In genomic region chr1:36380782-36381181, GRCh38 we compare ENCODE assay signal across 12 cellular contexts. TPM values are rescaled to one million over a fixed set of nuclear protein-coding genes. Genes with fewer than 3 reads are reported as not detected.
A peak's percentile ranks its signal among the peaks of the same experiment; 100 is the strongest.
DNase-seq lines count a peak whose midpoint lies in the region; ATAC-seq and TF ChIP-seq lines count a peak whose summit lies in the region.
"Had no signal": no experiment of that assay in that cellular context is flagged by ENCODE, and none has a peak within 500 bp of the region (broad histone marks: within the 10 kb centered on the region; RNA-seq: fewer than 3 reads in every experiment).

No MANE protein-coding gene starts in this region.

- H4K20me1 ChIP-seq in osteoblast (ENCODE audit: insufficient read depth, low read length), result peaks cover 57% of the 10 kb centered on the region

- WGBS in right lobe of liver (ENCODE audit: insufficient coverage, low coverage, low lambda C conversion rate, missing lambda C conversion rate), result 62% methylated on average over 2 of the region's 3 CpGs
- WGBS in stomach, 5 donors, result 79 to 85% (median 82%) methylated on average over 3 of the region's 3 CpGs

- H3K4me3 ChIP-seq in right lobe of liver (no peak overlapping the region), stomach (no peak overlapping the region), osteoblast (ENCODE audit: insufficient read depth, low read length) (no peak overlapping the region)
- H3K4me3 ChIP-seq: uterus had no signal

- H3K36me3 ChIP-seq in right lobe of liver (no peaks in the 10 kb centered on the region), stomach (peaks cover 0 to 20% (median 10%) of the 10 kb centered on the region in 4 donors), osteoblast (ENCODE audit: insufficient read depth, low read length) (peaks cover 13% of the 10 kb centered on the region)
- H3K36me3 ChIP-seq: uterus had no signal

- no peak overlapping the region for H2AFZ ChIP-seq in osteoblast (ENCODE audit: low read length)

- peaks cover 91% of the 10 kb centered on the region for H3K79me2 ChIP-seq in osteoblast (ENCODE audit: insufficient read depth, low read length)

- H3K27me3 Mint-ChIP-seq in activated naive CD4-positive, alpha-beta T cell treated with anti-CD3 and anti-CD28 coated beads for 36 hours (ENCODE audit: low read depth), result no peaks in the 10 kb centered on the region
- no peaks in the 10 kb centered on the region for H3K27me3 Mint-ChIP-seq in activated CD4-positive, alpha-beta memory T cell treated with anti-CD3 and anti-CD28 coated beads for 36 hours

- H3K9me3 ChIP-seq in right lobe of liver (no peaks in the 10 kb centered on the region), stomach (no peaks in the 10 kb centered on the region), osteoblast (ENCODE audit: low read depth, low read length) (no peaks in the 10 kb centered on the region)
- H3K9me3 ChIP-seq: uterus had no signal

- peaks cover 64% of the 10 kb centered on the region for H3K4me1 Mint-ChIP-seq in activated naive CD4-positive, alpha-beta T cell treated with anti-CD3 and anti-CD28 coated beads for 36 hours (ENCODE audit: low read depth)
- peaks cover 77% of the 10 kb centered on the region for H3K4me1 Mint-ChIP-seq in activated CD4-positive, alpha-beta memory T cell treated with anti-CD3 and anti-CD28 coated beads for 36 hours (ENCODE audit: low read depth)

- H3K27me3 ChIP-seq in right lobe of liver (no peaks in the 10 kb centered on the region), stomach (no peaks in the 10 kb centered on the region), osteoblast (ENCODE audit: insufficient read depth, low read length) (no peaks in the 10 kb centered on the region)
- H3K27me3 ChIP-seq: uterus had no signal

- no peak for TF ChIP-seq CTCF in right lobe of liver (IDR thresholded peaks at IDR 0.05)
- no peak for TF ChIP-seq CTCF in stomach (IDR thresholded peaks at IDR 0.05)
- no peak for TF ChIP-seq CTCF in osteoblast (IDR thresholded peaks at IDR 0.05; ENCODE audit: extremely low read depth, low read depth, low read length)

- H3K27ac ChIP-seq in right lobe of liver, result peak overlapping the region in 2 of 3 donors; percentile 90 to 95
- peak overlapping the region in 4 of 5 donors; percentile 3 to 40 (median 29) for H3K27ac ChIP-seq in stomach
- no peak overlapping the region for H3K27ac ChIP-seq in osteoblast (ENCODE audit: low read depth, low read length)

- peaks cover 0 to 84% (median 23%) of the 10 kb centered on the region in 4 donors for H3K4me1 ChIP-seq in right lobe of liver
- peaks cover 21 to 80% (median 58%) of the 10 kb centered on the region in 4 donors for H3K4me1 ChIP-seq in stomach
- H3K4me1 ChIP-seq in osteoblast (ENCODE audit: insufficient read depth, low read length), result peaks cover 11% of the 10 kb centered on the region

- ATAC-seq in right lobe of liver (no peak), HG03280 (IDR thresholded peaks at IDR 0.05; ENCODE audit: unreplicated experiment) (no peak)

- H3K4me2 ChIP-seq in osteoblast (ENCODE audit: insufficient read depth, low read length), result no peak overlapping the region

- H3K27ac Mint-ChIP-seq in activated naive CD4-positive, alpha-beta T cell treated with anti-CD3 and anti-CD28 coated beads for 36 hours, result peak overlapping the region; percentile 33
- peak overlapping the region; percentile 43 for H3K27ac Mint-ChIP-seq in activated CD4-positive, alpha-beta memory T cell treated with anti-CD3 and anti-CD28 coated beads for 36 hours

- POLR2A ChIA-PET in activated CD4-positive, alpha-beta memory T cell treated with anti-CD3 and anti-CD28 coated beads for 36 hours (lab: Charles Lee), result no interaction called here

- peaks cover 5% of the 10 kb centered on the region for H3K36me3 Mint-ChIP-seq in activated naive CD4-positive, alpha-beta T cell treated with anti-CD3 and anti-CD28 coated beads for 36 hours (ENCODE audit: low read depth)
- peaks cover 11% of the 10 kb centered on the region for H3K36me3 Mint-ChIP-seq in activated CD4-positive, alpha-beta memory T cell treated with anti-CD3 and anti-CD28 coated beads for 36 hours

- CTCF ChIA-PET in activated naive CD4-positive, alpha-beta T cell treated with anti-CD3 and anti-CD28 coated beads for 36 hours (lab: Charles Lee), result interaction anchor here (1.1 kb wide), 1 partner anchor 12 kb away, joined by 3 read pairs; no protein-coding TSS in a partner anchor
- CTCF ChIA-PET in activated CD4-positive, alpha-beta memory T cell treated with anti-CD3 and anti-CD28 coated beads for 36 hours (lab: Charles Lee), result no interaction called here

- H3K4me3 Mint-ChIP-seq in activated naive CD4-positive, alpha-beta T cell treated with anti-CD3 and anti-CD28 coated beads for 36 hours, result no peak overlapping the region
- no peak overlapping the region for H3K4me3 Mint-ChIP-seq in activated CD4-positive, alpha-beta memory T cell treated with anti-CD3 and anti-CD28 coated beads for 36 hours

- intact Hi-C loops in activated naive CD4-positive, alpha-beta T cell treated with anti-CD3 and anti-CD28 coated beads for 36 hours (cut with micrococcal nuclease), result no loop called here
- intact Hi-C loops in activated CD4-positive, alpha-beta memory T cell treated with anti-CD3 and anti-CD28 coated beads for 36 hours (cut with micrococcal nuclease), result no loop called here
- intact Hi-C loops in right lobe of liver (cut with DNase I) (no loop called here), stomach (cut with DNase I; ENCODE audit: low total_unique reads) (no loop called here)

- TF ChIP-seq POLR2A in right lobe of liver (IDR thresholded peaks at IDR 0.05) (no peak), stomach (IDR thresholded peaks at IDR 0.05) (no peak)

- H3K9me3 Mint-ChIP-seq in activated naive CD4-positive, alpha-beta T cell treated with anti-CD3 and anti-CD28 coated beads for 36 hours, result no peaks in the 10 kb centered on the region
- no peaks in the 10 kb centered on the region for H3K9me3 Mint-ChIP-seq in activated CD4-positive, alpha-beta memory T cell treated with anti-CD3 and anti-CD28 coated beads for 36 hours

- DNase-seq in activated naive CD4-positive, alpha-beta T cell treated with anti-CD3 and anti-CD28 coated beads for 36 hours, result no peak
- DNase-seq in activated naive CD4-positive, alpha-beta T cell (lab: John Stamatoyannopoulos, UW), result no peak
- DNase-seq in activated CD4-positive, alpha-beta memory T cell treated with anti-CD3 and anti-CD28 coated beads for 36 hours, result no peak
- DNase-seq in right lobe of liver, result no peak
- no peak for DNase-seq in stomach
- no peak for DNase-seq in hippocampal formation (lab: John Stamatoyannopoulos, UW)
- no peak for DNase-seq in osteoblast (ENCODE audit: insufficient read length, low spot score, missing footprints)
- DNase-seq: activated CD4-positive, alpha-beta T cell treated with anti-CD3 and anti-CD28 coated beads for 1 hour; activated effector memory CD4-positive, alpha-beta T cell treated with anti-CD3 and anti-CD28 coated beads, Interleukin-2, amount 50 U/mL, for 16 hours; NCI-H2081 treated with DMSO at 0.1 percent for 48 hours; uterus had no signal

- no peak for TF ChIP-seq EP300 in stomach (IDR thresholded peaks at IDR 0.05)

RNA-seq across cellular contexts. Expression of gene STK40, which starts 4.9 kb away (rescaled TPM):
- 10 to 100 TPM; 39.6 to 40.6 TPM for total RNA-seq in activated naive CD4-positive, alpha-beta T cell treated with anti-CD3 and anti-CD28 coated beads for 36 hours
- total RNA-seq in activated CD4-positive, alpha-beta memory T cell treated with anti-CD3 and anti-CD28 coated beads for 36 hours, result 10 to 100 TPM; 57.3 to 57.4 TPM
- total RNA-seq in right lobe of liver, result 10 to 100 TPM; 22.7 to 45.5 (median 29.0) TPM
- 10 to 100 TPM; 14.0 to 57.4 (median 28.3) TPM for total RNA-seq in stomach
- polyA plus RNA-seq in stomach, result 10 to 100 TPM; 14.6 to 36.0 (median 32.1) TPM
- total RNA-seq in osteoblast, result 11.9 and 12.4 TPM in 2 replicates

RNA-seq across cellular contexts. Expression of gene LSM10, which starts 16.9 kb away (rescaled TPM):
- 10 to 100 TPM; 33.5 to 36.5 TPM for total RNA-seq in activated naive CD4-positive, alpha-beta T cell treated with anti-CD3 and anti-CD28 coated beads for 36 hours
- 10 to 100 TPM; 46.0 to 47.0 TPM for total RNA-seq in activated CD4-positive, alpha-beta memory T cell treated with anti-CD3 and anti-CD28 coated beads for 36 hours
- 10 to 100 TPM; 15.2 to 42.0 (median 22.3) TPM for total RNA-seq in right lobe of liver
- 100 to 1,000 TPM in 1 of 5 donors, 10 to 100 TPM in 3, 1 to 10 TPM in 1; 5.1 to 261 (median 42.6) TPM for total RNA-seq in stomach
- 10 to 100 TPM; 46.5 to 65.7 (median 64.8) TPM for polyA plus RNA-seq in stomach
- total RNA-seq in osteoblast, result 4.4 and 6.2 TPM in 2 replicates

RNA-seq across cellular contexts. Expression of gene EVA1B, which starts 57.3 kb away (rescaled TPM):
- 1 to 10 TPM; 1.9 to 2.1 TPM for total RNA-seq in activated naive CD4-positive, alpha-beta T cell treated with anti-CD3 and anti-CD28 coated beads for 36 hours
- 10 to 100 TPM; 11.6 to 12.8 TPM for total RNA-seq in activated CD4-positive, alpha-beta memory T cell treated with anti-CD3 and anti-CD28 coated beads for 36 hours
- total RNA-seq in right lobe of liver (10 to 100 TPM in 2 of 6 experiments, 1 to 10 TPM in 4; 3.2 to 20.6 (median 5.1) TPM), stomach (10 to 100 TPM in 3 of 5 donors, 1 to 10 TPM in 1, not detected in 1; 8.3 to 67.2 (median 44.0) TPM), osteoblast (119 and 135 TPM in 2 replicates)
- 10 to 100 TPM; 29.0 to 35.0 (median 29.8) TPM for polyA plus RNA-seq in stomach
